19 cellular contexts compared by ENCODE assay signal in the genomic region with DNA sequence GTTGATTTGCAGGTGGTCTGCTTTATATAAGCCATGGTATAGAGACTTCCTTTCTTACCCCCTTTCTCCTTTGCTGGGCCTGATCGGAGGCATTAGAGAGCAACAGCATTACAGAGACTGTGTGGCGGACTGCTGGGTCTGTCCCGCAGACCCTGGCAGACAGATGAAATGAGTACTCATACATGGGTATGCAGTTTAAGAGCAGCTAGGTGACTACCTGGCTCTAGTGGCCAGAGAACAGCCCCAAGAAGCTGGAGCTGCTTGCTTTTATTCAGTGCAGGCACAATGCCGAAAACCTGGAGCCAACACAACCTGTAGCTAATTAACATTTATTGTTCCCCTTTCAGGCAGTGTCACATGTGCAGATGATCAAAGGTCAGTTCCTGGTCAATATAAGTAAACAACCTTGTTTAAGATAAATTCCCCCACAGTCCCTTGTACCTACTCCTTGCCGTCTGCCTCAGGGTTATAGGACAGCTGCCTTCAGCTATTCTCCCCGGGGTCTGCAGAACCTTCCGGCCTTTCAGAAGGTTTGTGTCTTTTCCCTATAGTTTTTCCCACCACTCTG.
"Had no signal": no experiment of that assay in that cellular context is flagged by ENCODE, and none has a peak within 500 bp of the region (broad histone marks: within the 10 kb centered on the region; RNA-seq: fewer than 3 reads in every experiment).

No MANE protein-coding gene starts in this region.

- H3K36me3 Mint-ChIP-seq: activated naive CD4-positive, alpha-beta T cell treated with anti-CD3 and anti-CD28 coated beads, Interleukin-2, amount 50 U/mL, for 24 hours; memory B cell; stimulated activated effector memory CD8-positive, alpha-beta T cell treated with anti-CD3 and anti-CD28 coated beads, Interleukin-12 subunit alpha, Interleukin-12 subunit beta, amount 100 ng/mL, for 72 hours had no signal

- H3K4me1 ChIP-seq: adrenal gland, esophagus muscularis mucosa had no signal

- H3K27ac Mint-ChIP-seq: activated B cell treated with CpG ODN at 0.5 μM for 24 hours; activated CD8-positive, alpha-beta T cell treated with anti-CD3 and anti-CD28 coated beads, Interleukin-2, amount 10 ng/mL, durations not matched to agents 7 days and 5 days; activated naive CD4-positive, alpha-beta T cell treated with anti-CD3 and anti-CD28 coated beads, Interleukin-2, amount 50 U/mL, for 24 hours; memory B cell; nephron progenitor cell; stimulated activated effector memory CD8-positive, alpha-beta T cell treated with anti-CD3 and anti-CD28 coated beads, Interleukin-12 subunit alpha, Interleukin-12 subunit beta, amount 100 ng/mL, for 72 hours; T-helper 17 cell had no signal

- H3K9me3 Mint-ChIP-seq: activated naive CD4-positive, alpha-beta T cell treated with anti-CD3 and anti-CD28 coated beads, Interleukin-2, amount 50 U/mL, for 24 hours; nephron progenitor cell had no signal

- H3K27ac ChIP-seq: adrenal gland, cardiac muscle cell, esophagus muscularis mucosa had no signal

- H3K27me3 ChIP-seq: adrenal gland, cardiac muscle cell, esophagus muscularis mucosa had no signal

- H3K9me3 ChIP-seq: adrenal gland, esophagus muscularis mucosa had no signal

- H3K4me3 ChIP-seq: adrenal gland, cardiac muscle cell, esophagus muscularis mucosa had no signal

- H3K27me3 Mint-ChIP-seq: activated B cell treated with CpG ODN at 0.5 μM for 24 hours; activated naive CD4-positive, alpha-beta T cell treated with anti-CD3 and anti-CD28 coated beads, Interleukin-2, amount 50 U/mL, for 24 hours; memory B cell; T-helper 17 cell had no signal

- DNase-seq: activated B cell treated with CpG ODN at 0.5 μM for 24 hours; activated CD4-positive, alpha-beta T cell treated with anti-CD3 and anti-CD28 coated beads for 48 hours; activated CD8-positive, alpha-beta memory T cell treated with anti-CD3 and anti-CD28 coated beads, Interleukin-2, amount 50 U/mL, for 4 hours; activated CD8-positive, alpha-beta T cell treated with anti-CD3 and anti-CD28 coated beads, Interleukin-2, amount 10 ng/mL, durations not matched to agents 7 days and 5 days; activated effector memory CD4-positive, alpha-beta T cell treated with anti-CD3 and anti-CD28 coated beads, Interleukin-2, amount 50 U/mL, for 16 hours; activated T-cell treated with anti-CD3 and anti-CD28 coated beads, Interleukin-2, amount 50 U/mL, for 48 hours; adrenal gland; hypothalamus; kidney; left ventricle myocardium superior; nephron progenitor cell; stimulated activated CD4-positive, alpha-beta T cell treated with anti-CD3 and anti-CD28 coated beads, Interleukin-12 subunit alpha, Interleukin-12 subunit beta, amount 100 ng/mL, for 4 hours; stimulated activated CD4-positive, alpha-beta T cell treated with anti-CD3 and anti-CD28 coated beads, Interleukin-2, amount 100 ng/mL, for 24 hours; T-helper 17 cell had no signal

- H3K36me3 ChIP-seq: adrenal gland, cardiac muscle cell, esophagus muscularis mucosa had no signal

- H3K4me1 Mint-ChIP-seq: activated B cell treated with CpG ODN at 0.5 μM for 24 hours; activated naive CD4-positive, alpha-beta T cell treated with anti-CD3 and anti-CD28 coated beads, Interleukin-2, amount 50 U/mL, for 24 hours; memory B cell; nephron progenitor cell; stimulated activated effector memory CD8-positive, alpha-beta T cell treated with anti-CD3 and anti-CD28 coated beads, Interleukin-12 subunit alpha, Interleukin-12 subunit beta, amount 100 ng/mL, for 72 hours; T-helper 17 cell had no signal

- H3K4me3 Mint-ChIP-seq: activated B cell treated with CpG ODN at 0.5 μM for 24 hours; activated CD8-positive, alpha-beta T cell treated with anti-CD3 and anti-CD28 coated beads, Interleukin-2, amount 10 ng/mL, durations not matched to agents 7 days and 5 days; activated naive CD4-positive, alpha-beta T cell treated with anti-CD3 and anti-CD28 coated beads, Interleukin-2, amount 50 U/mL, for 24 hours; memory B cell; nephron progenitor cell; stimulated activated effector memory CD8-positive, alpha-beta T cell treated with anti-CD3 and anti-CD28 coated beads, Interleukin-12 subunit alpha, Interleukin-12 subunit beta, amount 100 ng/mL, for 72 hours; T-helper 17 cell had no signal
